7 cellular contexts compared by ENCODE assay signal in the genomic region with DNA sequence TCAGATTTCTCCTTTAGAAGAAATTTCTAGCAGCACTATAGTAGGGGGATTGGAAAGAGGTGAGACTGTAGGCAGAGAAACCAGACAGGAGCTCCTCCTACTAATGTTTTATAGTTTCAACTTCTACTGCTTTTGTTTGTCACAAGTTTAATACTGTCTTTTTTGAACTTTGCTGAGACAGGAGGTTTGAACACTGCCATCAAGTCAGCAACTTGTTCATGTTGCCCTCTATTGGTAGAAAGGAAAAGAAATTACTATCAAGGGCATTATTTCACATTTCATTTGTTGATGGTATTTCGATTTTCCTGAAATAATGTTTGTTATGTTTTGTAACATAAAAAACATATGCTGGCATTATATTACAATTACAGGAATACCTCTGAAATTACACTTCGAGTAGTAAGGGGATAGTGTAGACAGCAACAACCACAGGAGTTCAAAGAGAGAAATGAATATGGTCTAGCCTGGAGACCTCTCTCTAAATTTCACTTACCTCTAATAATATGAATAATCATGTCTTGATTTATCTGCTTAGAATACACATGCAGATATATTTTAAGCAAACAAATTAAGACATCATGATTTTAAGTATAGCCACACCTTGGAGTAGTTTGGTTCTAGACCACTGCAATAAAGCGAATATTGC. TPM values are rescaled to one million over a fixed set of nuclear protein-coding genes. Genes with fewer than 3 reads are reported as not detected.
A peak's percentile ranks its signal among the peaks of the same experiment; 100 is the strongest.
DNase-seq lines count a peak whose midpoint lies in the region; ATAC-seq and TF ChIP-seq lines count a peak whose summit lies in the region.

No MANE protein-coding gene starts in this region.

- H3K9me3 ChIP-seq in esophagus squamous epithelium (no peaks in the 10 kb centered on the region), neuronal stem cell (replicated peaks in 1 of 2; ENCODE audit: control insufficient read depth in 2 of 2, insufficient read depth in 1 of 2, low read depth in 1 of 2, low read length in 2 of 2) (no peaks in the 10 kb centered on the region)

- no peak overlapping the region for H3K14ac ChIP-seq in neuronal stem cell (ENCODE audit: low read length)

- DNase-seq in GM10266 (ENCODE audit: extremely low spot score) = peak; percentile 56
- DNase-seq in HEK293T (ENCODE audit: extremely low spot score) = peak; percentile 25
- DNase-seq in RPMI8226 = peak; percentile 38
- no peak for DNase-seq in esophagus squamous epithelium (lab: John Stamatoyannopoulos, UW)
- no peak for DNase-seq in neuronal stem cell (ENCODE audit: low spot score)
- DNase-seq in stimulated activated CD4-positive, alpha-beta T cell treated with anti-CD3 and anti-CD28 coated beads, Interleukin-2, amount 100 ng/mL, for 24 hours = no peak

- H3K23ac ChIP-seq in neuronal stem cell (ENCODE audit: low read depth, low read length, poor library complexity) = no peak overlapping the region

- H3K4me3 ChIP-seq in esophagus squamous epithelium (no peak overlapping the region), neuronal stem cell (ENCODE audit: low read length in 2 of 2) (no peak overlapping the region)

- TF ChIP-seq CTCF in GM10266 (IDR thresholded peaks at IDR 0.05; ENCODE audit: control insufficient read depth, insufficient read depth, low read depth, missing control alignments) (peak; percentile 56), esophagus squamous epithelium (IDR thresholded peaks at IDR 0.05) (peak; percentile 27 to 65 (median 49))

- POLR2A ChIA-PET in HEK293T (lab: Yijun Ruan, JAX) = interaction anchor here (0.6 kb wide), 1 partner anchor 87 kb away, joined by 8 read pairs; a partner anchor contains a TSS

- H2BK120ac ChIP-seq in neuronal stem cell (ENCODE audit: low read depth, low read length) = no peak overlapping the region

- H3K18ac ChIP-seq in neuronal stem cell (ENCODE audit: low read length) = no peak overlapping the region

- no peak overlapping the region for H4K91ac ChIP-seq in neuronal stem cell (ENCODE audit: low read depth, low read length, poor library complexity)

- H2AK5ac ChIP-seq in neuronal stem cell (ENCODE audit: low read depth, low read length) = no peak overlapping the region

- H3K4me1 ChIP-seq in esophagus squamous epithelium (no peaks in the 10 kb centered on the region), neuronal stem cell (ENCODE audit: control insufficient read depth in 2 of 2, insufficient read depth in 1 of 2, low read depth in 1 of 2, low read length in 2 of 2) (no peaks in the 10 kb centered on the region)

- no peak overlapping the region for H4K8ac ChIP-seq in neuronal stem cell (ENCODE audit: low read depth, low read length)

- H3K9ac ChIP-seq in neuronal stem cell (ENCODE audit: low read depth, low read length, poor library complexity) = no peak overlapping the region

- H3K27ac ChIP-seq in esophagus squamous epithelium (no peak overlapping the region), neuronal stem cell (replicated peaks; ENCODE audit: low read length) (no peak overlapping the region)

- CTCF ChIA-PET in HEK293T (lab: Yijun Ruan, JAX) = interaction anchor here (0.6 to 1.1 kb wide), 6 partner anchors 10 to 974 kb away, joined by 3 to 7 read pairs (median 4); no protein-coding TSS in a partner anchor

- no peak overlapping the region for H3K4me2 ChIP-seq in neuronal stem cell (ENCODE audit: insufficient read depth, low read length, poor library complexity, severe bottlenecking)

- no peak overlapping the region for H2BK5ac ChIP-seq in neuronal stem cell (ENCODE audit: low read length)

- intact Hi-C loops in esophagus squamous epithelium (cut with DNase I) = no loop called here

- no peak overlapping the region for H2BK15ac ChIP-seq in neuronal stem cell (ENCODE audit: low read length)

- H3K27me3 ChIP-seq in esophagus squamous epithelium = no peaks in the 10 kb centered on the region
- H3K27me3 ChIP-seq in neuronal stem cell (ENCODE audit: control insufficient read depth in 3 of 3, insufficient read depth in 3 of 3, low read depth in 1 of 3, low read length in 3 of 3) = peaks cover 0 to 8% (median 0%) of the 10 kb centered on the region in 3 experiments

- H2AFZ ChIP-seq in neuronal stem cell (ENCODE audit: low read length) = peak overlapping the region; percentile 46

- no peaks in the 10 kb centered on the region for H3K79me1 ChIP-seq in neuronal stem cell (ENCODE audit: low read depth, low read length)

- no peak for TF ChIP-seq POLR2A in esophagus squamous epithelium (IDR thresholded peaks at IDR 0.05)

- no peak overlapping the region for H3K4ac ChIP-seq in neuronal stem cell (ENCODE audit: low read length)

- 33 to 38% methylated on average over 3 of the region's 3 CpGs for WGBS in esophagus squamous epithelium, 2 donors
- no CpG with 5 or more reads among the region's 3 CpGs for WGBS in neuronal stem cell (ENCODE audit: extremely low coverage in 2 of 2, insufficient read length in 2 of 2, insufficient replicate concordance in 1 of 2), 2 donors

- ATAC-seq in HG03442 (IDR thresholded peaks at IDR 0.05; ENCODE audit: unreplicated experiment) = no peak

- H3K36me3 ChIP-seq in esophagus squamous epithelium = no peaks in the 10 kb centered on the region
- no peaks in the 10 kb centered on the region for H3K36me3 ChIP-seq in neuronal stem cell (replicated peaks in 1 of 2; ENCODE audit: control insufficient read depth in 2 of 2, insufficient read depth in 2 of 2, low read length in 2 of 2)

- no peak overlapping the region for H2BK12ac ChIP-seq in neuronal stem cell (ENCODE audit: low read length)

TF ChIP-seq in HEK293T, 16 proteins besides CTCF, POLR2A, EP300 and RAD21:
- TF ChIP-seq ZNF384 (IDR thresholded peaks at IDR 0.05) (peak; percentile 43; the same call in 1 of the 2 replicates), FOXK2 (IDR thresholded peaks at IDR 0.05) (no peak)

RNA-seq across cellular contexts. Expression of a gene that starts 12.4 kb away (rescaled TPM):
- 10 to 100 TPM in 3 of 4 donors, 1 to 10 TPM in 1; 5.5 to 23.8 (median 17.3) TPM for total RNA-seq in esophagus squamous epithelium
- polyA plus RNA-seq in neuronal stem cell (2013, experiment 1 of 2) = 86.4 TPM
- 91.7 TPM for polyA plus RNA-seq in neuronal stem cell (2013, experiment 2 of 2)

Comparison
In these comparisons a context has a peak if more than half of its experiments do, and no peak if none do; other contexts are left out.
1. DNase-seq: peak in GM10266 (single experiment), HEK293T (single experiment) and RPMI8226 (single experiment); none in esophagus squamous epithelium (single experiment), neuronal stem cell (single experiment) and stimulated activated CD4-positive, alpha-beta T cell treated with anti-CD3 and anti-CD28 coated beads, Interleukin-2, amount 100 ng/mL, for 24 hours (0 of 2).